1 cellular context compared by ENCODE assay signal in genomic region chr6:85593438-85594196, GRCh38.
TF ChIP-seq lines count a peak whose summit lies in the region.

TSS of gene SNX14 (minus strand) at chr6:85593858. CDS start at chr6:85593718, 140 bp downstream.

TF ChIP-seq in K562, 482 proteins besides CTCF, POLR2A, EP300 and RAD21 (continued from another document and continues in another):
- TF ChIP-seq MNT (conservative IDR thresholded peaks at IDR 0.05) (peak; percentile 43 to 80; a peak in 2 of 4 replicates), GTF2E2 (tag; IDR thresholded peaks at IDR 0.05) (0 out of 2 replicates have a peak, but pooled peaks have one; percentile 77), MBD2 (IDR thresholded peaks at IDR 0.05; ENCODE audit: borderline replicate concordance, low read depth) (peak; percentile 56; the same call in 1 of the 2 replicates), TRIM28 (IDR thresholded peaks at IDR 0.05) (peak; percentile 41; the same call in 1 of the 2 replicates), HNRNPK (IDR thresholded peaks at IDR 0.05; ENCODE audit: low read depth, low read length, poor library complexity, severe bottlenecking) (no peak), MECOM (CRISPR knock-in tag; IDR thresholded peaks at IDR 0.05) (no peak), ETV1 (tag; conservative IDR thresholded peaks at IDR 0.05; ENCODE audit: low read depth) (peak; percentile 87), TAF7 (tag; IDR thresholded peaks at IDR 0.05) (peak; percentile 58; the same call in 1 of the 2 replicates), RBM34 (IDR thresholded peaks at IDR 0.05; ENCODE audit: borderline replicate concordance, insufficient read depth, low read length) (no peak), ETV5 (CRISPR knock-in tag; IDR thresholded peaks at IDR 0.05; ENCODE audit: low read depth) (peak; percentile 64), KDM2B (CRISPR knock-in tag; IDR thresholded peaks at IDR 0.05) (no peak), FOXK2 (conservative IDR thresholded peaks at IDR 0.05 in 1 of 2, IDR thresholded peaks at IDR 0.05 in 1 of 2; ENCODE audit: low read depth in 2 of 2) (peak; percentile 66 to 69), ARID3A (IDR thresholded peaks at IDR 0.05; ENCODE audit: borderline replicate concordance, low read depth, low read length) (no peak), ZBTB33 (CRISPR knock-in tag; IDR thresholded peaks at IDR 0.05) (peak; percentile 22), ZNF395 (CRISPR knock-in tag; IDR thresholded peaks at IDR 0.05) (no peak), ATF7 (IDR thresholded peaks at IDR 0.05) (peak; percentile 91), NCOR1 (IDR thresholded peaks at IDR 0.05) (0 out of 2 replicates have a peak, but pooled peaks have one; percentile 24), NBN (IDR thresholded peaks at IDR 0.05; ENCODE audit: low read depth) (peak; percentile 21; the same call in 1 of the 2 replicates), MYC (IDR thresholded peaks at IDR 0.05; ENCODE audit: low read depth, low read length) (peak; percentile 65; the same call in 1 of the 2 replicates), MYC (CRISPR knock-in tag; IDR thresholded peaks at IDR 0.05; ENCODE audit: borderline replicate concordance, low read depth) (peak; percentile 79; the same call in 1 of the 2 replicates), KLF16 (IDR thresholded peaks at IDR 0.05) (peak; percentile 5; the same call in 1 of the 2 replicates), NR4A1 (CRISPR knock-in tag; IDR thresholded peaks at IDR 0.05) (peak; percentile 61; the same call in 1 of the 2 replicates), NR4A1 (tag; IDR thresholded peaks at IDR 0.05) (no peak), GABPB1 (CRISPR knock-in tag; IDR thresholded peaks at IDR 0.05) (peak; percentile 85; the same call in 1 of the 2 replicates), CGGBP1 (CRISPR knock-in tag; IDR thresholded peaks at IDR 0.05) (0 out of 2 replicates have a peak, but pooled peaks have one; percentile 9), ERF (CRISPR knock-in tag; IDR thresholded peaks at IDR 0.05) (0 out of 2 replicates have a peak, but pooled peaks have one; percentile 31), E2F3 (CRISPR knock-in tag; IDR thresholded peaks at IDR 0.05) (no peak), ARID4B (CRISPR knock-in tag; IDR thresholded peaks at IDR 0.05) (peak; percentile 90), ATF6 (CRISPR knock-in tag; IDR thresholded peaks at IDR 0.05) (peak; percentile 66; the same call in 1 of the 2 replicates), ZNF586 (CRISPR knock-in tag; conservative IDR thresholded peaks at IDR 0.05) (no peak), ZNF232 (CRISPR knock-in tag; IDR thresholded peaks at IDR 0.05) (0 out of 2 replicates have a peak, but pooled peaks have one; percentile 14), CBX8 (IDR thresholded peaks at IDR 0.05; ENCODE audit: borderline replicate concordance, extremely low read depth, low read depth, low read length, poor library complexity, severe bottlenecking) (no peak), TCFL5 (CRISPR knock-in tag; conservative IDR thresholded peaks at IDR 0.05) (no peak), SP1 (CRISPR knock-in tag; IDR thresholded peaks at IDR 0.05) (peak; percentile 60), CBFA2T2 (conservative IDR thresholded peaks at IDR 0.05) (no peak), ZNF445 (CRISPR knock-in tag; IDR thresholded peaks at IDR 0.05; ENCODE audit: low read depth) (no peak), GTF2A2 (tag; IDR thresholded peaks at IDR 0.05) (no peak), ZMIZ1 (IDR thresholded peaks at IDR 0.05; ENCODE audit: low read depth in 2 of 2, low read length in 2 of 2) (no peak), EP400 (IDR thresholded peaks at IDR 0.05) (peak; percentile 69), ETS1 (conservative IDR thresholded peaks at IDR 0.05; ENCODE audit: control insufficient read depth, low read depth, low read length) (peak; percentile 81), HNRNPLL (IDR thresholded peaks at IDR 0.05; ENCODE audit: low read depth, low read length, poor library complexity, severe bottlenecking) (peak; percentile 96), HDAC3 (IDR thresholded peaks at IDR 0.05; ENCODE audit: borderline replicate concordance, partially characterized antibody) (no peak), NR2C1 (IDR thresholded peaks at IDR 0.05) (0 out of 2 replicates have a peak, but pooled peaks have one; percentile 37), NR2C1 (tag; IDR thresholded peaks at IDR 0.05) (peak; percentile 7), ELF2 (CRISPR knock-in tag; IDR thresholded peaks at IDR 0.05) (peak; percentile 73; the same call in 1 of the 2 replicates), CTBP1 (IDR thresholded peaks at IDR 0.05; ENCODE audit: borderline replicate concordance) (peak; percentile 84; the same call in 1 of the 2 replicates), CREM (IDR thresholded peaks at IDR 0.05; ENCODE audit: low read depth) (peak; percentile 76)
